9 cellular contexts compared by ENCODE assay signal in the genomic region with DNA sequence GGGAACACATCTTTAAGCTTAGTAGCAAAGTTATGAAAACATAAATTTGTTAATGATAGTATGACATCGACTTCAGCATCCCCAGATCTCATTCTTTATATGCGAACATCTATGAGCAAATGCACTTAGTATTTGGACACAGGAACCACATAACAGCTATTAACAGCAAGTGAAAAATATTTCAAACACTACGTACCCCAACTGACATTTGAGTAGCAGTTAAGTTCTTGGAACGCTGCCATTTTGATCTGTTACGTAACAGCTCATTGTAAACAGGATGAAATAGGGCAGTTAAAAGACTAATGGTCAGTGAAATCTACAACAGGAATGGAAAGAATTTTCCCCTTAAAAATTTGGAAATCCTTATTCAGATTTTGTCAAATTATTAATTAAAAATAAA.
A peak's percentile ranks its signal among the peaks of the same experiment; 100 is the strongest.
DNase-seq lines count a peak whose midpoint lies in the region; ATAC-seq lines count a peak whose summit lies in the region.
"Had no signal": no experiment of that assay in that cellular context is flagged by ENCODE, and none has a peak within 500 bp of the region (broad histone marks: within the 10 kb centered on the region; RNA-seq: fewer than 3 reads in every experiment).

No MANE protein-coding gene starts in this region.

- DNase-seq in AG08395 (ENCODE audit: low spot score) = peak; percentile 53
- DNase-seq in M059J (ENCODE audit: low read depth) = peak; percentile 94
- DNase-seq in amniotic epithelial cell (ENCODE audit: low read depth) = peak; percentile 98
- DNase-seq in kidney tubule cell (ENCODE audit: low spot score) = peak; percentile 85
- DNase-seq in activated CD8-positive, alpha-beta memory T cell treated with anti-CD3 and anti-CD28 coated beads for 24 hours = no peak
- DNase-seq: activated CD4-positive, alpha-beta T cell treated with anti-CD3 and anti-CD28 coated beads, Interleukin-2, amount 10 ng/mL, durations not matched to agents 7 days and 5 days had no signal

- ATAC-seq in esophagus mucosa (no peak), GM19395 (IDR thresholded peaks at IDR 0.05; ENCODE audit: unreplicated experiment) (no peak), HG03469 (IDR thresholded peaks at IDR 0.05; ENCODE audit: unreplicated experiment) (no peak)
